ENCODE assay signal across 14 cellular contexts in genomic region chr21:41478319-41479177, GRCh38. TPM values are rescaled to one million over a fixed set of nuclear protein-coding genes. Genes with fewer than 3 reads are reported as not detected.
DNase-seq lines count a peak whose midpoint lies in the region; ATAC-seq and TF ChIP-seq lines count a peak whose summit lies in the region.
"Had no signal": no experiment of that assay in that cellular context is flagged by ENCODE, and none has a peak within 500 bp of the region (broad histone marks: within the 10 kb centered on the region; RNA-seq: fewer than 3 reads in every experiment).

No MANE protein-coding gene starts in this region.

- H3K4me3 Mint-ChIP-seq in WTC11, result no peak overlapping the region; the same call in 1 of the 2 replicates
- H3K4me3 Mint-ChIP-seq: activated CD8-positive, alpha-beta T cell treated with anti-CD3 and anti-CD28 coated beads for 36 hours; nephron progenitor cell had no signal

- no peaks in the 10 kb centered on the region for H3K27me3 Mint-ChIP-seq in WTC11 (ENCODE audit: low read depth)

- H3K4me3 ChIP-seq in left lung, result no peak overlapping the region

- peak; percentile 14 for ATAC-seq in WTC11
- peak; percentile 77 for ATAC-seq in left lung
- no peak for ATAC-seq in GM19455 (IDR thresholded peaks at IDR 0.05; ENCODE audit: unreplicated experiment)
- ATAC-seq: activated CD8-positive, alpha-beta T cell treated with anti-CD3 and anti-CD28 coated beads for 36 hours had no signal

- H3K4me1 ChIP-seq in left lung, result peaks cover 10 to 20% of the 10 kb centered on the region in 2 donors

- H3K27me3 ChIP-seq in left lung, result peaks cover 0 to 5% of the 10 kb centered on the region in 2 donors

- TF ChIP-seq CTCF in WTC11 (IDR thresholded peaks at IDR 0.05) (no peak), left lung (IDR thresholded peaks at IDR 0.05) (no peak)

- CTCF ChIA-PET in WTC11 (lab: Charles Lee), result interaction anchor here (1.7 to 2.4 kb wide), 3 partner anchors 18 to 195 kb away, joined by 3 to 6 read pairs (median 4); no protein-coding TSS in a partner anchor

- POLR2A ChIA-PET in WTC11 (lab: Charles Lee), result no interaction called here

- H3K4me1 Mint-ChIP-seq in WTC11, result peaks cover 46% of the 10 kb centered on the region

- no peaks in the 10 kb centered on the region for H3K9me3 ChIP-seq in left lung

- intact Hi-C loops in left lung (cut with DNase I), result no loop called here

- peak overlapping the region; percentile 94 for H3K27ac Mint-ChIP-seq in WTC11
- H3K27ac Mint-ChIP-seq: activated CD8-positive, alpha-beta T cell treated with anti-CD3 and anti-CD28 coated beads for 36 hours; nephron progenitor cell had no signal

- no peaks in the 10 kb centered on the region for H3K9me3 Mint-ChIP-seq in WTC11
- H3K9me3 Mint-ChIP-seq: activated CD8-positive, alpha-beta T cell treated with anti-CD3 and anti-CD28 coated beads for 36 hours; nephron progenitor cell had no signal

- H3K36me3 Mint-ChIP-seq in WTC11, result no peaks in the 10 kb centered on the region

- DNase-seq in DMS53 (lab: John Stamatoyannopoulos, UW) (peak; percentile 31), DMS53 treated with DMSO at 0.1 percent for 48 hours (lab: John Stamatoyannopoulos, UW; ENCODE audit: unreplicated experiment) (no peak), WTC11 (ENCODE audit: low spot score) (peak; percentile 24), left lung (peak in 1 of 2 donors; percentile 75), stromal cell of bone marrow (ENCODE audit: low read depth) (peak; percentile 8), NCI-H2029 (lab: John Stamatoyannopoulos, UW) (no peak), T1000 (lab: John Stamatoyannopoulos, UW) (no peak)
- DNase-seq: activated CD8-positive, alpha-beta T cell treated with anti-CD3 and anti-CD28 coated beads for 36 hours; NCI-H774; nephron progenitor cell had no signal

- H3K36me3 ChIP-seq in left lung, result peaks cover 0 to under 1% of the 10 kb centered on the region in 2 donors

- H3K27ac ChIP-seq in left lung, result peak overlapping the region; percentile 37 to 53
- H3K27ac ChIP-seq: 22Rv1 had no signal

TF ChIP-seq in WTC11, 78 proteins besides CTCF, POLR2A, EP300 and RAD21:
- no peak for TF ChIP-seq ZNF232 (CRISPR knock-in tag; IDR thresholded peaks at IDR 0.05)
- peak; percentile 65 for TF ChIP-seq USF2 (CRISPR knock-in tag; IDR thresholded peaks at IDR 0.05)
- TF ChIP-seq IRF1 (CRISPR knock-in tag; IDR thresholded peaks at IDR 0.05), result no peak
- TF ChIP-seq GRHL2 (CRISPR knock-in tag; IDR thresholded peaks at IDR 0.05; ENCODE audit: insufficient replicate concordance, severe bottlenecking), result no peak
- no peak for TF ChIP-seq ELF4 (CRISPR knock-in tag; IDR thresholded peaks at IDR 0.05; ENCODE audit: low read depth)
- no peak for TF ChIP-seq E2F1 (CRISPR knock-in tag; IDR thresholded peaks at IDR 0.05)
- 0 out of 2 replicates have a peak, but pooled peaks have one; percentile 22 for TF ChIP-seq USF1 (CRISPR knock-in tag; IDR thresholded peaks at IDR 0.05)
- TF ChIP-seq OVOL2 (CRISPR knock-in tag; IDR thresholded peaks at IDR 0.05; ENCODE audit: borderline replicate concordance), result no peak
- no peak for TF ChIP-seq ZNF425 (CRISPR knock-in tag; conservative IDR thresholded peaks at IDR 0.05)
TF ChIP-seq in WTC11: peak in this region for 2.

RNA-seq across cellular contexts. Expression of gene TMPRSS2, which starts 29.4 kb away (rescaled TPM):
- 8.5 to 10.4 TPM (median 8.9 TPM) in 3 replicates for total RNA-seq in WTC11 (2021)
- 100 to 1,000 TPM in 1 of 2 donors, 10 to 100 TPM in 1; 56.8 to 137 TPM for total RNA-seq in left lung
- total RNA-seq: activated CD8-positive, alpha-beta T cell treated with anti-CD3 and anti-CD28 coated beads for 36 hours; cardiac septum; skeletal muscle tissue had no signal

RNA-seq across cellular contexts. Expression of gene MX1, which starts 52.5 kb away (rescaled TPM):
- total RNA-seq in WTC11 (2021) (3.6 to 4.6 TPM (median 4.0 TPM) in 3 replicates), left lung (10 to 100 TPM; 59.8 to 66.3 TPM)

Comparison
In these comparisons a context has a peak if more than half of its experiments do, and no peak if none do; other contexts are left out.
1. DNase-seq: peak in DMS53 (single experiment), WTC11 (single experiment) and stromal cell of bone marrow (single experiment); none in DMS53 treated with DMSO at 0.1 percent for 48 hours (single experiment), NCI-H2029 (single experiment) and T1000 (single experiment).
2. RNA of gene MX1, which starts 52.5 kb away (total RNA-seq): 59.8 to 66.3 TPM in left lung; 3.6 to 4.6 TPM in WTC11; every median in the first group is over 10 times any median in the second.